8 cellular contexts compared by ENCODE assay signal in the genomic region with DNA sequence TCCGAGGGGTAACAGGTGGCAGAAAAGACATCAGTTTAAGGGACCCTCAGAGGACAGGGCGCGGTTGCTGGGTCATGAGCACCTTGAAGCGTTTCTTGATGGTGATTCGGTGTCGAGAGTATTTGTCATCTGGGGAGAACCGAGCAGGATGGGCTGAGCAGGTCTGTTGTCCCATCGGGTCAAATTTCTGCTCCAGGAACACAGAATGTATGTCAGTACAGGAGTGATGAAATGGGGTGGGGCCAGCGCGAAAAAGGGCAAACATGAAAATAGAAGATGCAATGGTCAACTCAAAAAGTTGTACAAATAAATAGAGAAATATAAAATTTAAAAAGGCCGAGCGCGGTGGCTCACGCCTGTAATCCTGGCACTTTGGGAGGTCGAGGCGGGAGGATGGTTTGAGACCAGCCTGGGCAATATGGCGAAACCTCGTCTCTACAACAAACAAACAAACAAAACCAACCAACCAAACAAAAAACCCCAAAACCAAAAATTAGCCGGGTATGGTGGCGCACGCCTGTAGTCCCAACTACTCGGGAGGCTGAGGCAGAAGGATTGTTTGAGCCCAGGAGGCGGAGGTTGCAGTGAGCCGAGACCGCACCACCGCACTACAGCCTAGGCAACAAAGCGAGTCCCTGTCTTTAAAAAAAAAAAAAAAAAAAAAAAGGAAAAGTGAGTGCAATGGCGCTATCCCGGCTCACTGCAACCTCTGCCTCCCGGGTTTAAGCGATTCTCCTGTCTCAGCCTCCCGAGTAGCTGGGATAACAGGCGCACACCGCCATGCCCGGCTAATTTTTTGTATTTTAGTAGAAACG. TPM values are rescaled to one million over a fixed set of nuclear protein-coding genes. Genes with fewer than 3 reads are reported as not detected.
A peak's percentile ranks its signal among the peaks of the same experiment; 100 is the strongest.
DNase-seq lines count a peak whose midpoint lies in the region; ATAC-seq and TF ChIP-seq lines count a peak whose summit lies in the region.

No MANE protein-coding gene starts in this region.

- no peaks in the 10 kb centered on the region; the same call in 1 of the 2 replicates for H3K36me3 ChIP-seq in GM06990 (ENCODE audit: control insufficient read depth, insufficient read depth, low read length)
- H3K36me3 ChIP-seq in OCI-LY3 (replicated peaks; ENCODE audit: low read depth, low read length), result peaks cover 21% of the 10 kb centered on the region
- peaks cover 0 to 30% (median 7%) of the 10 kb centered on the region in 4 donors for H3K36me3 ChIP-seq in esophagus muscularis mucosa

- no peaks in the 10 kb centered on the region for H4K20me1 ChIP-seq in OCI-LY3 (ENCODE audit: insufficient read depth, low read length)

- H2AFZ ChIP-seq in OCI-LY3 (ENCODE audit: low read depth, low read length), result no peak overlapping the region

- TF ChIP-seq CTCF in GM06990 (IDR thresholded peaks at IDR 0.05; ENCODE audit: insufficient read depth, low read length, poor library complexity, severe bottlenecking), result no peak
- no peak for TF ChIP-seq CTCF in OCI-LY3 (IDR thresholded peaks at IDR 0.05; ENCODE audit: low read depth, low read length)
- no peak for TF ChIP-seq CTCF in esophagus muscularis mucosa (IDR thresholded peaks at IDR 0.05)

- H3K79me2 ChIP-seq in OCI-LY3 (ENCODE audit: low read length), result peaks cover 21% of the 10 kb centered on the region

- H3K4me2 ChIP-seq in OCI-LY3 (ENCODE audit: low read length), result peak overlapping the region; percentile 21

- peak overlapping the region; percentile 88 for H3K4me3 ChIP-seq in GM06990 (replicated peaks; ENCODE audit: low read depth, low read length)
- H3K4me3 ChIP-seq in OCI-LY3 (ENCODE audit: low read length), result peak overlapping the region; percentile 82
- H3K4me3 ChIP-seq in esophagus muscularis mucosa, result peak overlapping the region; percentile 64 to 87 (median 74)

- peak overlapping the region; percentile 80 for H3K9ac ChIP-seq in OCI-LY3 (ENCODE audit: low read length)

- DNase-seq in GM06990 (ENCODE audit: extremely low read depth, insufficient read length) (no peak), esophagus muscularis mucosa (ENCODE audit: extremely low spot score) (no peak), posterior vena cava (ENCODE audit: low spot score) (peak; percentile 66), NK-92 (lab: John Stamatoyannopoulos, UW; ENCODE audit: unreplicated experiment) (no peak)
- DNase-seq in activated naive CD4-positive, alpha-beta T cell treated with Interleukin-2 at 50 U/mL for 16 hours, result no peak

- ATAC-seq in GM21825 (IDR thresholded peaks at IDR 0.05; ENCODE audit: unreplicated experiment), result no peak
- no peak for ATAC-seq in HG03457 (IDR thresholded peaks at IDR 0.05; ENCODE audit: unreplicated experiment)

- TF ChIP-seq EP300 in esophagus muscularis mucosa (IDR thresholded peaks at IDR 0.05), result no peak

- H3K27me3 ChIP-seq in GM06990 (replicated peaks; ENCODE audit: control insufficient read depth, insufficient read depth, low read length) (no peaks in the 10 kb centered on the region), OCI-LY3 (ENCODE audit: low read depth, low read length) (no peaks in the 10 kb centered on the region), esophagus muscularis mucosa (no peaks in the 10 kb centered on the region)

- H3K4me1 ChIP-seq in OCI-LY3 (ENCODE audit: low read length) (peaks cover 9% of the 10 kb centered on the region; the same call in 1 of the 2 replicates), esophagus muscularis mucosa (peaks cover 19 to 31% (median 23%) of the 10 kb centered on the region in 4 donors)

- no peak for TF ChIP-seq POLR2A in esophagus muscularis mucosa (IDR thresholded peaks at IDR 0.05; ENCODE audit: low read depth)

- intact Hi-C loops in esophagus muscularis mucosa (cut with DNase I), result loop anchor here (5.0 to 10.0 kb wide), 2 partner anchors 120 to 243 kb away; a partner anchor contains a TSS
- intact Hi-C loops in posterior vena cava (cut with DNase I), result no loop called here

- WGBS in esophagus muscularis mucosa, result 58% methylated on average over 36 of the region's 36 CpGs

- H3K27ac ChIP-seq in OCI-LY3 (ENCODE audit: low read length) (peak overlapping the region; percentile 72), esophagus muscularis mucosa (replicated peaks in 1 of 4) (peak overlapping the region; percentile 88 to 90 (median 89))

- H3K9me3 ChIP-seq in OCI-LY3 (ENCODE audit: insufficient read depth, low read length) (no peaks in the 10 kb centered on the region), esophagus muscularis mucosa (no peaks in the 10 kb centered on the region)

RNA-seq across cellular contexts. Expression of a gene that starts 0.8 kb away (rescaled TPM):
- 100 to 1,000 TPM in 3 of 4 donors, 10 to 100 TPM in 1; 78.5 to 136 (median 116) TPM for total RNA-seq in esophagus muscularis mucosa
- total RNA-seq in posterior vena cava, result 100 to 1,000 TPM in 1 of 2 donors, 10 to 100 TPM in 1; 91.5 to 113 TPM

RNA-seq across cellular contexts. Expression of a gene that starts 1.0 kb away (rescaled TPM):
- total RNA-seq in esophagus muscularis mucosa, result not detected
- total RNA-seq in posterior vena cava, result not detected

RNA-seq across cellular contexts. Expression of a gene that starts 4.5 kb away (rescaled TPM):
- total RNA-seq in esophagus muscularis mucosa (10 to 100 TPM; 16.1 to 21.4 (median 16.3) TPM), posterior vena cava (10 to 100 TPM; 17.9 to 24.1 TPM)

RNA-seq across cellular contexts. Expression of a gene that starts 24.9 kb away (rescaled TPM):
- total RNA-seq in esophagus muscularis mucosa (10 to 100 TPM in 2 of 4 donors, 1 to 10 TPM in 2; 7.5 to 14.9 (median 11.5) TPM), posterior vena cava (10 to 100 TPM; 26.7 to 35.4 TPM)
